ENCODE assay signal across 11 cellular contexts in genomic region chr17:12928736-12929135, GRCh38.
DNase-seq lines count a peak whose midpoint lies in the region; ATAC-seq, FAIRE-seq and TF ChIP-seq lines count a peak whose summit lies in the region.
"Had no signal": no experiment of that assay in that cellular context is flagged by ENCODE, and none has a peak within 500 bp of the region (broad histone marks: within the 10 kb centered on the region; RNA-seq: fewer than 3 reads in every experiment).

No MANE protein-coding gene starts in this region.

- in situ Hi-C loops in K562 (cut with MboI): no loop called here

- intact Hi-C loops in K562 (cut with micrococcal nuclease): no loop called here
- intact Hi-C loops in psoas muscle (cut with DNase I): no loop called here

- POLR2A ChIA-PET in K562 (lab: Yijun Ruan, JAX): no interaction called here

- ATAC-seq in K562 (no peak), psoas muscle (no peak)

- H3K27me3 Mint-ChIP-seq in neural crest cell (ENCODE audit: low read depth): no peaks in the 10 kb centered on the region

- H3K9me3 ChIP-seq in MG63 (no peaks in the 10 kb centered on the region), K562 (replicated peaks; ENCODE audit: control insufficient read depth, insufficient read depth, low read depth, low read length) (no peaks in the 10 kb centered on the region), psoas muscle (no peaks in the 10 kb centered on the region)
- H3K9me3 ChIP-seq: tibial artery had no signal

- no peak for FAIRE-seq in K562 (lab: Jason Lieb, UNC)
- FAIRE-seq: A204.1 had no signal

- H3K36me3 ChIP-seq in MG63 (no peaks in the 10 kb centered on the region), K562 (ENCODE audit: control insufficient read depth, insufficient read depth, low read length) (no peaks in the 10 kb centered on the region), psoas muscle (ENCODE audit: insufficient read depth in 1 of 2, low read depth in 1 of 2) (no peaks in the 10 kb centered on the region)

- H3K4me3 ChIP-seq in MG63 (no peak overlapping the region), K562 (no peak overlapping the region), psoas muscle (no peak overlapping the region)
- H3K4me3 ChIP-seq: SK-N-MC, tibial artery had no signal

- no peak overlapping the region for H3K4me2 ChIP-seq in K562 (ENCODE audit: insufficient read depth, low read length)

- TF ChIP-seq EP300 in K562 (IDR thresholded peaks at IDR 0.05; ENCODE audit: low read length): no peak

- peaks cover 8% of the 10 kb centered on the region for H3K36me3 Mint-ChIP-seq in neural crest cell (ENCODE audit: low read depth)

- no peaks in the 10 kb centered on the region for H3K9me1 ChIP-seq in K562 (ENCODE audit: control insufficient read depth, insufficient read depth, low read length)

- no peaks in the 10 kb centered on the region for H4K20me1 ChIP-seq in K562 (replicated peaks; ENCODE audit: control insufficient read depth, insufficient read depth, low read length)

- no peak overlapping the region for H2AFZ ChIP-seq in K562 (ENCODE audit: low read depth, low read length)

- H3K27ac ChIP-seq in K562 (ENCODE audit: extremely low read depth, low read depth, low read length) (no peak overlapping the region), psoas muscle (no peak overlapping the region)
- H3K27ac ChIP-seq: SK-N-MC had no signal

- peak in 2 of 3 experiments; percentile 8; a peak in 1 of 6 replicates for TF ChIP-seq CTCF in K562 (IDR thresholded peaks at IDR 0.05 in 2 of 3, conservative IDR thresholded peaks at IDR 0.05 in 1 of 3; ENCODE audit: insufficient read depth in 2 of 3, low read depth in 1 of 3, low read length in 3 of 3)
- TF ChIP-seq CTCF in neural crest cell (conservative IDR thresholded peaks at IDR 0.05): peak; percentile 19
- no peak for TF ChIP-seq CTCF in psoas muscle (IDR thresholded peaks at IDR 0.05)

- no TSS peak for BruUV-seq in K562 (replicated peaks; lab: Mats Ljungman, UMichigan)

- H3K27me3 ChIP-seq in MG63 (no peaks in the 10 kb centered on the region), K562 (ENCODE audit: control insufficient read depth in 2 of 2, insufficient read depth in 2 of 2, low read length in 2 of 2) (no peaks in the 10 kb centered on the region), psoas muscle (ENCODE audit: insufficient read depth in 3 of 3, low read length in 2 of 3) (no peaks in the 10 kb centered on the region)
- H3K27me3 ChIP-seq: tibial artery had no signal

- DNase-seq in DMS53 (lab: John Stamatoyannopoulos, UW): peak; percentile 9
- no peak for DNase-seq in DMS53 treated with DMSO at 0.1 percent for 48 hours (lab: John Stamatoyannopoulos, UW; ENCODE audit: unreplicated experiment)
- DNase-seq in MG63: peak; percentile 18
- no peak for DNase-seq in K562 (ENCODE audit: extremely low read depth in 1 of 4, low spot score in 3 of 4)
- DNase-seq in neural crest cell (ENCODE audit: low read depth, low spot score): no peak
- DNase-seq in islet precursor cell: no peak
- DNase-seq in psoas muscle: no peak
- no peak for DNase-seq in activated naive CD4-positive, alpha-beta T cell treated with anti-CD3 and anti-CD28 coated beads, Interleukin-2, amount 50 U/mL, for 16 hours
- DNase-seq: tibial artery had no signal

- WGBS in K562 (ENCODE audit: insufficient coverage, low coverage, missing lambda C conversion rate): 0% methylated on average over 1 of the region's 2 CpGs
- WGBS in psoas muscle, 3 donors: 49 to 59% (median 51%) methylated on average over 2 of the region's 2 CpGs

- H3K4me1 ChIP-seq in K562 (replicated peaks in 1 of 2; ENCODE audit: control insufficient read depth in 2 of 2, insufficient read depth in 2 of 2, low read length in 2 of 2) (no peaks in the 10 kb centered on the region; a peak in 1 of 5 replicates), psoas muscle (no peaks in the 10 kb centered on the region)

- H3K79me2 ChIP-seq in K562 (ENCODE audit: control insufficient read depth, insufficient read depth, low read length): no peaks in the 10 kb centered on the region

- TF ChIP-seq POLR2A in K562 (conservative IDR thresholded peaks at IDR 0.05): no peak

- H3K4me1 Mint-ChIP-seq in neural crest cell: no peaks in the 10 kb centered on the region

- no peak overlapping the region for H3K4me3 Mint-ChIP-seq in neural crest cell

- CTCF ChIA-PET in K562 (lab: Yijun Ruan, JAX; ENCODE audit: low intra/inter-chr PET ratio): no interaction called here

- no peak for TF ChIP-seq RAD21 in K562 (CRISPR knock-in tag; conservative IDR thresholded peaks at IDR 0.05 in 1 of 2, IDR thresholded peaks at IDR 0.05 in 1 of 2)

- no peak overlapping the region for H3K27ac Mint-ChIP-seq in neural crest cell (ENCODE audit: unreplicated experiment)

- H3K9me3 Mint-ChIP-seq in neural crest cell: no peaks in the 10 kb centered on the region

- H3K9ac ChIP-seq in K562 (ENCODE audit: insufficient read depth in 1 of 2, low read depth in 2 of 2, low read length in 2 of 2): no peak overlapping the region

TF ChIP-seq in K562, 482 proteins besides CTCF, POLR2A, EP300 and RAD21 (continues in another document):
- TF ChIP-seq ELF1 (tag; IDR thresholded peaks at IDR 0.05): no peak
- TF ChIP-seq E2F1 (CRISPR knock-in tag; IDR thresholded peaks at IDR 0.05): no peak
- TF ChIP-seq ZNF133 (CRISPR knock-in tag; IDR thresholded peaks at IDR 0.05): no peak
- no peak for TF ChIP-seq GTF2B (IDR thresholded peaks at IDR 0.05; ENCODE audit: extremely low read depth, insufficient read length)
- no peak for TF ChIP-seq BCLAF1 (IDR thresholded peaks at IDR 0.05; ENCODE audit: borderline replicate concordance in 1 of 2, control insufficient read depth in 1 of 2, low read depth in 2 of 2, low read length in 1 of 2)
- TF ChIP-seq RBBP5 (IDR thresholded peaks at IDR 0.05; ENCODE audit: borderline replicate concordance, insufficient read depth, low read length, poor library complexity, severe bottlenecking): no peak
- no peak for TF ChIP-seq FUS (optimal IDR thresholded peaks at IDR 0.05; ENCODE audit: low read depth, low read length)
- no peak for TF ChIP-seq NCOA6 (IDR thresholded peaks at IDR 0.05)
- TF ChIP-seq ZFX (CRISPR knock-in tag; IDR thresholded peaks at IDR 0.05): no peak
- no peak for TF ChIP-seq ERF (CRISPR knock-in tag; IDR thresholded peaks at IDR 0.05)
- TF ChIP-seq ZEB2 (IDR thresholded peaks at IDR 0.05): no peak
- no peak for TF ChIP-seq PREB (CRISPR knock-in tag; IDR thresholded peaks at IDR 0.05)
- no peak for TF ChIP-seq ZNF586 (CRISPR knock-in tag; conservative IDR thresholded peaks at IDR 0.05)
- TF ChIP-seq GTF2A2 (tag; IDR thresholded peaks at IDR 0.05): no peak
- TF ChIP-seq POLR3G (IDR thresholded peaks at IDR 0.05; ENCODE audit: extremely low read depth, insufficient read length, insufficient replicate concordance): no peak
- no peak for TF ChIP-seq ESRRA (IDR thresholded peaks at IDR 0.05; ENCODE audit: borderline replicate concordance, low read depth)
- TF ChIP-seq MAX (CRISPR knock-in tag; IDR thresholded peaks at IDR 0.05): no peak

Comparison
In these comparisons a context has a peak if more than half of its experiments do, and no peak if none do; other contexts are left out.
1. DNase-seq: peak in DMS53 (single experiment) and MG63 (single experiment); none in DMS53 treated with DMSO at 0.1 percent for 48 hours (single experiment), K562 (0 of 4), neural crest cell (single experiment), islet precursor cell (single experiment), psoas muscle (0 of 2) and activated naive CD4-positive, alpha-beta T cell treated with anti-CD3 and anti-CD28 coated beads, Interleukin-2, amount 50 U/mL, for 16 hours (single experiment).